16 cellular contexts compared by ENCODE assay signal in genomic region chr17:51876986-51877385, GRCh38.
DNase-seq lines count a peak whose midpoint lies in the region; ATAC-seq lines count a peak whose summit lies in the region.
"Had no signal": no experiment of that assay in that cellular context is flagged by ENCODE, and none has a peak within 500 bp of the region (broad histone marks: within the 10 kb centered on the region; RNA-seq: fewer than 3 reads in every experiment).

No MANE protein-coding gene starts in this region.

- H3K36me3 Mint-ChIP-seq in natural killer cell treated with Interleukin-12 subunit alpha and Interleukin-12 subunit beta and Interleukin-15 and Interleukin-18, amount 100 ng/mL, for 72 hours = no peaks in the 10 kb centered on the region
- H3K36me3 Mint-ChIP-seq: CD8-positive, alpha-beta T cell had no signal

- no peaks in the 10 kb centered on the region for H3K4me1 Mint-ChIP-seq in stimulated activated naive CD8-positive, alpha-beta T cell treated with anti-CD3 and anti-CD28 coated beads, Interleukin-15, amount 100 ng/mL, for 72 hours
- no peaks in the 10 kb centered on the region for H3K4me1 Mint-ChIP-seq in natural killer cell treated with Interleukin-12 subunit alpha and Interleukin-12 subunit beta and Interleukin-15 and Interleukin-18, amount 100 ng/mL, for 72 hours (ENCODE audit: low read depth in 2 of 2)

- no peaks in the 10 kb centered on the region for H3K9me3 Mint-ChIP-seq in stimulated activated naive CD8-positive, alpha-beta T cell treated with anti-CD3 and anti-CD28 coated beads, Interleukin-15, amount 100 ng/mL, for 72 hours
- no peaks in the 10 kb centered on the region for H3K9me3 Mint-ChIP-seq in natural killer cell treated with Interleukin-12 subunit alpha and Interleukin-12 subunit beta and Interleukin-15 and Interleukin-18, amount 100 ng/mL, for 72 hours
- H3K9me3 Mint-ChIP-seq: CD4-positive, alpha-beta T cell; CD8-positive, alpha-beta T cell had no signal

- H3K27ac Mint-ChIP-seq in stimulated activated naive CD8-positive, alpha-beta T cell treated with anti-CD3 and anti-CD28 coated beads, Interleukin-15, amount 100 ng/mL, for 72 hours = no peak overlapping the region
- H3K27ac Mint-ChIP-seq in natural killer cell treated with Interleukin-12 subunit alpha and Interleukin-12 subunit beta and Interleukin-15 and Interleukin-18, amount 100 ng/mL, for 72 hours = no peak overlapping the region
- H3K27ac Mint-ChIP-seq: CD4-positive, alpha-beta T cell; CD8-positive, alpha-beta T cell had no signal

- H3K4me3 Mint-ChIP-seq in stimulated activated naive CD8-positive, alpha-beta T cell treated with anti-CD3 and anti-CD28 coated beads, Interleukin-15, amount 100 ng/mL, for 72 hours = no peak overlapping the region
- no peak overlapping the region for H3K4me3 Mint-ChIP-seq in natural killer cell treated with Interleukin-12 subunit alpha and Interleukin-12 subunit beta and Interleukin-15 and Interleukin-18, amount 100 ng/mL, for 72 hours
- H3K4me3 Mint-ChIP-seq: CD4-positive, alpha-beta T cell; CD8-positive, alpha-beta T cell had no signal

- ATAC-seq in stimulated activated naive CD8-positive, alpha-beta T cell treated with anti-CD3 and anti-CD28 coated beads, Interleukin-15, amount 100 ng/mL, for 72 hours = no peak
- no peak for ATAC-seq in natural killer cell treated with Interleukin-12 subunit alpha and Interleukin-12 subunit beta and Interleukin-15 and Interleukin-18, amount 100 ng/mL, for 72 hours
- ATAC-seq: CD8-positive, alpha-beta T cell; GM12878 had no signal

- DNase-seq in G401 (ENCODE audit: low spot score) = peak; percentile 89
- DNase-seq in NCI-H446 treated with DMSO at 0.1 percent for 48 hours (lab: John Stamatoyannopoulos, UW) = peak; percentile 11
- DNase-seq in cerebellar cortex (ENCODE audit: low spot score) = peak; percentile 87
- peak; percentile 22 for DNase-seq in inferior parietal cortex (ENCODE audit: extremely low spot score)
- no peak for DNase-seq in stimulated activated naive CD8-positive, alpha-beta T cell treated with anti-CD3 and anti-CD28 coated beads, Interleukin-15, amount 100 ng/mL, for 72 hours
- DNase-seq in natural killer cell treated with Interleukin-12 subunit alpha and Interleukin-12 subunit beta and Interleukin-15 and Interleukin-18, amount 100 ng/mL, for 72 hours (ENCODE audit: low spot score) = no peak
- no peak for DNase-seq in NCI-H128 (lab: John Stamatoyannopoulos, UW; ENCODE audit: unreplicated experiment)
- DNase-seq: 8988T; ACHN; Caco-2; Calu3; CD4-positive, alpha-beta T cell; CD8-positive, alpha-beta T cell; DMS79 treated with DMSO at 0.1 percent for 48 hours; GDM1 had no signal

- H3K27me3 Mint-ChIP-seq in stimulated activated naive CD8-positive, alpha-beta T cell treated with anti-CD3 and anti-CD28 coated beads, Interleukin-15, amount 100 ng/mL, for 72 hours = no peaks in the 10 kb centered on the region
- peaks cover 0 to 7% of the 10 kb centered on the region in 2 donors for H3K27me3 Mint-ChIP-seq in natural killer cell treated with Interleukin-12 subunit alpha and Interleukin-12 subunit beta and Interleukin-15 and Interleukin-18, amount 100 ng/mL, for 72 hours

- in situ Hi-C loops in G401 (cut with HindIII; ENCODE audit: low sequenced_read_pairs) = no loop called here

Comparison
In these comparisons a context has a peak if more than half of its experiments do, and no peak if none do; other contexts are left out.
1. DNase-seq: peak in G401 (single experiment), NCI-H446 treated with DMSO at 0.1 percent for 48 hours (single experiment), cerebellar cortex (single experiment) and inferior parietal cortex (single experiment); none in stimulated activated naive CD8-positive, alpha-beta T cell treated with anti-CD3 and anti-CD28 coated beads, Interleukin-15, amount 100 ng/mL, for 72 hours (0 of 2), natural killer cell treated with Interleukin-12 subunit alpha and Interleukin-12 subunit beta and Interleukin-15 and Interleukin-18, amount 100 ng/mL, for 72 hours (single experiment) and NCI-H128 (single experiment).